In genomic region chr1:171796592-171796991, GRCh38 we compare ENCODE assay signal across 16 cellular contexts. TPM values are rescaled to one million over a fixed set of nuclear protein-coding genes. Genes with fewer than 3 reads are reported as not detected.
DNase-seq lines count a peak whose midpoint lies in the region; ATAC-seq and TF ChIP-seq lines count a peak whose summit lies in the region.
"Had no signal": no experiment of that assay in that cellular context is flagged by ENCODE, and none has a peak within 500 bp of the region (broad histone marks: within the 10 kb centered on the region; RNA-seq: fewer than 3 reads in every experiment).

No MANE protein-coding gene starts in this region.

- H3K4me3 Mint-ChIP-seq in activated naive CD4-positive, alpha-beta T cell treated with anti-CD3 and anti-CD28 coated beads, Interleukin-2, amount 50 U/mL, for 24 hours: no peak overlapping the region
- H3K4me3 Mint-ChIP-seq in activated T-helper 17 cell treated with anti-CD3 and anti-CD28 coated beads, Interleukin-2, amount 50 U/mL, for 72 hours: no peak overlapping the region
- no peak overlapping the region for H3K4me3 Mint-ChIP-seq in memory B cell
- H3K4me3 Mint-ChIP-seq in stimulated activated naive B cell treated with anti-CD40 and anti-IgM and Interleukin-4, amounts not matched to agents 10 μg/mL and 1 μg/mL and 100 μg/mL, for 72 hours: no peak overlapping the region
- H3K4me3 Mint-ChIP-seq: CD4-positive, alpha-beta memory T cell; GM23338; H9 had no signal

- peaks cover 36% of the 10 kb centered on the region for H3K36me3 Mint-ChIP-seq in activated naive CD4-positive, alpha-beta T cell treated with anti-CD3 and anti-CD28 coated beads, Interleukin-2, amount 50 U/mL, for 24 hours
- peaks cover 33 to 41% of the 10 kb centered on the region in 2 donors for H3K36me3 Mint-ChIP-seq in activated naive CD4-positive, alpha-beta T cell treated with anti-CD3 and anti-CD28 coated beads, Interleukin-2, amount 50 U/mL, for 72 hours
- H3K36me3 Mint-ChIP-seq in activated T-helper 17 cell treated with anti-CD3 and anti-CD28 coated beads, Interleukin-2, amount 50 U/mL, for 72 hours (ENCODE audit: low read depth): peaks cover 85% of the 10 kb centered on the region
- peaks cover 38% of the 10 kb centered on the region for H3K36me3 Mint-ChIP-seq in memory B cell
- peaks cover 47 to 64% of the 10 kb centered on the region in 2 donors for H3K36me3 Mint-ChIP-seq in stimulated activated naive B cell treated with anti-CD40 and anti-IgM and Interleukin-4, amounts not matched to agents 10 μg/mL and 1 μg/mL and 100 μg/mL, for 72 hours

- H3K9me3 Mint-ChIP-seq in activated naive CD4-positive, alpha-beta T cell treated with anti-CD3 and anti-CD28 coated beads, Interleukin-2, amount 50 U/mL, for 24 hours: peaks cover 8% of the 10 kb centered on the region
- peaks cover 3 to 4% of the 10 kb centered on the region in 2 donors for H3K9me3 Mint-ChIP-seq in activated naive CD4-positive, alpha-beta T cell treated with anti-CD3 and anti-CD28 coated beads, Interleukin-2, amount 50 U/mL, for 72 hours
- H3K9me3 Mint-ChIP-seq in activated T-helper 17 cell treated with anti-CD3 and anti-CD28 coated beads, Interleukin-2, amount 50 U/mL, for 72 hours: no peaks in the 10 kb centered on the region
- H3K9me3 Mint-ChIP-seq in memory B cell: no peaks in the 10 kb centered on the region
- H3K9me3 Mint-ChIP-seq in stimulated activated naive B cell treated with anti-CD40 and anti-IgM and Interleukin-4, amounts not matched to agents 10 μg/mL and 1 μg/mL and 100 μg/mL, for 72 hours: no peaks in the 10 kb centered on the region
- H3K9me3 Mint-ChIP-seq: CD4-positive, alpha-beta memory T cell; GM23338; H9 had no signal

- no peak for ATAC-seq in activated naive CD4-positive, alpha-beta T cell treated with anti-CD3 and anti-CD28 coated beads, Interleukin-2, amount 50 U/mL, for 72 hours
- no peak for ATAC-seq in activated T-helper 17 cell treated with anti-CD3 and anti-CD28 coated beads, Interleukin-2, amount 50 U/mL, for 72 hours (replicated peaks)
- ATAC-seq in memory B cell (ENCODE audit: low read depth) (no peak), foreskin keratinocyte (no peak)
- ATAC-seq in stimulated activated naive B cell treated with anti-CD40 and anti-IgM and Interleukin-4, amounts not matched to agents 10 μg/mL and 1 μg/mL and 100 μg/mL, for 72 hours (replicated peaks): no peak
- ATAC-seq: A549, GM12878, GM23338, HepG2 had no signal

- H3K4me1 ChIP-seq in foreskin keratinocyte: peaks cover 13% of the 10 kb centered on the region
- H3K4me1 ChIP-seq: A549 had no signal

- no peak for TF ChIP-seq CTCF in foreskin keratinocyte (conservative IDR thresholded peaks at IDR 0.05)

- H3K27ac Mint-ChIP-seq in activated naive CD4-positive, alpha-beta T cell treated with anti-CD3 and anti-CD28 coated beads, Interleukin-2, amount 50 U/mL, for 24 hours: peak overlapping the region; percentile 30
- peak overlapping the region in 1 of 2 donors; percentile 88 for H3K27ac Mint-ChIP-seq in activated naive CD4-positive, alpha-beta T cell treated with anti-CD3 and anti-CD28 coated beads, Interleukin-2, amount 50 U/mL, for 72 hours
- peak overlapping the region; percentile 69 for H3K27ac Mint-ChIP-seq in activated T-helper 17 cell treated with anti-CD3 and anti-CD28 coated beads, Interleukin-2, amount 50 U/mL, for 72 hours
- H3K27ac Mint-ChIP-seq in memory B cell: peak overlapping the region; percentile 55
- H3K27ac Mint-ChIP-seq in stimulated activated naive B cell treated with anti-CD40 and anti-IgM and Interleukin-4, amounts not matched to agents 10 μg/mL and 1 μg/mL and 100 μg/mL, for 72 hours: peak overlapping the region; percentile 21
- H3K27ac Mint-ChIP-seq: GM23338, H9 had no signal

- peaks cover 24% of the 10 kb centered on the region for H3K4me1 Mint-ChIP-seq in activated naive CD4-positive, alpha-beta T cell treated with anti-CD3 and anti-CD28 coated beads, Interleukin-2, amount 50 U/mL, for 24 hours
- peaks cover 8% of the 10 kb centered on the region for H3K4me1 Mint-ChIP-seq in activated T-helper 17 cell treated with anti-CD3 and anti-CD28 coated beads, Interleukin-2, amount 50 U/mL, for 72 hours
- H3K4me1 Mint-ChIP-seq in memory B cell: no peaks in the 10 kb centered on the region
- H3K4me1 Mint-ChIP-seq in stimulated activated naive B cell treated with anti-CD40 and anti-IgM and Interleukin-4, amounts not matched to agents 10 μg/mL and 1 μg/mL and 100 μg/mL, for 72 hours: peaks cover 6 to 8% of the 10 kb centered on the region in 2 donors

- no peaks in the 10 kb centered on the region for H3K27me3 Mint-ChIP-seq in activated naive CD4-positive, alpha-beta T cell treated with anti-CD3 and anti-CD28 coated beads, Interleukin-2, amount 50 U/mL, for 24 hours
- no peaks in the 10 kb centered on the region for H3K27me3 Mint-ChIP-seq in activated T-helper 17 cell treated with anti-CD3 and anti-CD28 coated beads, Interleukin-2, amount 50 U/mL, for 72 hours
- H3K27me3 Mint-ChIP-seq in memory B cell: no peaks in the 10 kb centered on the region
- H3K27me3 Mint-ChIP-seq in stimulated activated naive B cell treated with anti-CD40 and anti-IgM and Interleukin-4, amounts not matched to agents 10 μg/mL and 1 μg/mL and 100 μg/mL, for 72 hours: no peaks in the 10 kb centered on the region
- H3K27me3 Mint-ChIP-seq: CD4-positive, alpha-beta memory T cell had no signal

- DNase-seq in activated naive CD4-positive, alpha-beta T cell treated with anti-CD3 and anti-CD28 coated beads, Interleukin-2, amount 50 U/mL, for 72 hours (ENCODE audit: low spot score in 2 of 2): no peak
- DNase-seq in memory B cell (ENCODE audit: low spot score in 2 of 2): no peak
- DNase-seq in stimulated activated naive B cell treated with anti-CD40 and anti-IgM and Interleukin-4, amounts not matched to agents 10 μg/mL and 1 μg/mL and 100 μg/mL, for 72 hours: no peak
- no peak for DNase-seq in stimulated activated CD8-positive, alpha-beta memory T cell treated with anti-CD3 and anti-CD28 coated beads, Interleukin-4, amount 100 ng/mL, for 48 hours
- DNase-seq in foreskin keratinocyte: no peak
- DNase-seq: BE2C; CD4-positive, alpha-beta memory T cell; DMS79; H9 had no signal

- no peak overlapping the region for H3K27ac ChIP-seq in foreskin keratinocyte
- H3K27ac ChIP-seq: A549, C4-2B had no signal

- H3K27me3 ChIP-seq in foreskin keratinocyte: no peaks in the 10 kb centered on the region
- H3K27me3 ChIP-seq: BE2C had no signal

RNA-seq across cellular contexts. Expression of gene METTL13, which starts 15.1 kb away (rescaled TPM):
- total RNA-seq in activated naive CD4-positive, alpha-beta T cell treated with anti-CD3 and anti-CD28 coated beads, Interleukin-2, amount 50 U/mL, for 72 hours: 10 to 100 TPM; 53.0 to 57.4 TPM
- 10 to 100 TPM; 77.7 to 83.1 TPM for total RNA-seq in activated T-helper 17 cell treated with anti-CD3 and anti-CD28 coated beads, Interleukin-2, amount 50 U/mL, for 72 hours
- 31.3 and 32.5 TPM in 2 replicates for total RNA-seq in foreskin keratinocyte
- 31.8 and 35.3 TPM in 2 replicates for polyA plus RNA-seq in foreskin keratinocyte

RNA-seq across cellular contexts. Expression of gene DNM3, which starts 44.7 kb away (rescaled TPM):
- total RNA-seq in activated naive CD4-positive, alpha-beta T cell treated with anti-CD3 and anti-CD28 coated beads, Interleukin-2, amount 50 U/mL, for 72 hours: 1 to 10 TPM; 2.6 to 4.5 TPM
- total RNA-seq in activated T-helper 17 cell treated with anti-CD3 and anti-CD28 coated beads, Interleukin-2, amount 50 U/mL, for 72 hours: 1 to 10 TPM; 3.0 to 5.8 TPM
- 2.1 and 2.3 TPM in 2 replicates for total RNA-seq in foreskin keratinocyte
- polyA plus RNA-seq in foreskin keratinocyte: 1.3 and 1.6 TPM in 2 replicates
- total RNA-seq: HepG2 had no signal

RNA-seq across cellular contexts. Expression of gene VAMP4, which starts 54.7 kb away (rescaled TPM):
- total RNA-seq in activated naive CD4-positive, alpha-beta T cell treated with anti-CD3 and anti-CD28 coated beads, Interleukin-2, amount 50 U/mL, for 72 hours: 10 to 100 TPM in 1 of 2 donors, 1 to 10 TPM in 1; 6.8 to 11.9 TPM
- total RNA-seq in activated T-helper 17 cell treated with anti-CD3 and anti-CD28 coated beads, Interleukin-2, amount 50 U/mL, for 72 hours: 10 to 100 TPM; 14.4 to 16.3 TPM
- total RNA-seq in foreskin keratinocyte: 8.1 and 9.2 TPM in 2 replicates
- 7.8 and 8.2 TPM in 2 replicates for polyA plus RNA-seq in foreskin keratinocyte
